30 cellular contexts compared by ENCODE assay signal in genomic region chr5:43357797-43358196, GRCh38. TPM values are rescaled to one million over a fixed set of nuclear protein-coding genes. Genes with fewer than 3 reads are reported as not detected.
"Had no signal": no experiment of that assay in that cellular context is flagged by ENCODE, and none has a peak within 500 bp of the region (broad histone marks: within the 10 kb centered on the region; RNA-seq: fewer than 3 reads in every experiment).

No MANE protein-coding gene starts in this region.

- H3K27ac ChIP-seq: body of pancreas, neutrophil, WERI-Rb-1 had no signal

- H3K4me3 ChIP-seq: adrenal gland, body of pancreas, smooth muscle cell, tibial nerve had no signal

- ATAC-seq: activated CD4-positive, CD25-positive, alpha-beta regulatory T cell treated with anti-CD3 and anti-CD28 coated beads, Interleukin-2, amount 50 U/mL, for 24 hours; body of pancreas; effector memory CD8-positive, alpha-beta T cell; natural killer cell treated with Interleukin-12 subunit alpha and Interleukin-12 subunit beta and Interleukin-15 and Interleukin-18, amount 100 ng/mL, for 72 hours; stimulated activated memory B cell treated with anti-CD40 and anti-IgM and Interleukin-4, amounts not matched to agents 10 μg/mL and 1 μg/mL and 100 μg/mL, for 72 hours had no signal

- H3K4me1 Mint-ChIP-seq: activated naive CD8-positive, alpha-beta T cell treated with anti-CD3 and anti-CD28 coated beads for 36 hours; memory B cell; stimulated activated memory B cell treated with anti-CD40 and anti-IgM and Interleukin-4, amounts not matched to agents 10 μg/mL and 1 μg/mL and 100 μg/mL, for 72 hours had no signal

- H3K27me3 Mint-ChIP-seq: activated naive CD8-positive, alpha-beta T cell treated with anti-CD3 and anti-CD28 coated beads for 36 hours; stimulated activated memory B cell treated with anti-CD40 and anti-IgM and Interleukin-4, amounts not matched to agents 10 μg/mL and 1 μg/mL and 100 μg/mL, for 72 hours had no signal

- H3K9me3 ChIP-seq: body of pancreas, neutrophil had no signal

- H3K27ac Mint-ChIP-seq: activated naive CD4-positive, alpha-beta T cell treated with anti-CD3 and anti-CD28 coated beads for 36 hours; activated naive CD8-positive, alpha-beta T cell treated with anti-CD3 and anti-CD28 coated beads for 36 hours; effector memory CD8-positive, alpha-beta T cell; memory B cell; natural killer cell treated with Interleukin-12 subunit alpha and Interleukin-12 subunit beta and Interleukin-15 and Interleukin-18, amount 100 ng/mL, for 72 hours; stimulated activated memory B cell treated with anti-CD40 and anti-IgM and Interleukin-4, amounts not matched to agents 10 μg/mL and 1 μg/mL and 100 μg/mL, for 72 hours; T-helper 1 cell treated with Interleukin-12 subunit alpha and Interleukin-12 subunit beta and Interleukin-4 antibody, amounts not matched to agents 30 μg/mL and 1 μg/mL, for 36 hours had no signal

- DNase-seq: activated CD4-positive, alpha-beta T cell treated with anti-CD3 and anti-CD28 coated beads for 48 hours; activated CD4-positive, alpha-beta T cell treated with anti-CD3 and anti-CD28 coated beads, Interleukin-2, amount 50 U/mL, for 48 hours; activated CD8-positive, alpha-beta memory T cell treated with anti-CD3 and anti-CD28 coated beads for 24 hours; activated effector memory CD4-positive, alpha-beta T cell treated with anti-CD3 and anti-CD28 coated beads, Interleukin-2, amount 50 U/mL, for 16 hours; activated naive CD4-positive, alpha-beta T cell treated with anti-CD3 and anti-CD28 coated beads for 36 hours; activated naive CD8-positive, alpha-beta T cell treated with anti-CD3 and anti-CD28 coated beads for 36 hours; adrenal gland; aorta; body of pancreas; caudate nucleus; cortex of kidney; effector memory CD8-positive, alpha-beta T cell; foreskin melanocyte; kidney glomerular epithelial cell; SK-N-SH; stimulated activated CD4-positive, alpha-beta T cell treated with anti-CD3 and anti-CD28 coated beads, Interleukin-1b, Interleukin-23, amount 100 ng/mL, for 48 hours; stimulated activated CD4-positive, alpha-beta T cell treated with anti-CD3 and anti-CD28 coated beads, Interleukin-4, amount 100 ng/mL, for 4 hours; stimulated activated CD8-positive, alpha-beta memory T cell treated with anti-CD3 and anti-CD28 coated beads, Interleukin-4, amount 100 ng/mL, for 48 hours; SW 1271; T-helper 9 cell; WERI-Rb-1 had no signal

- H3K27me3 ChIP-seq: adrenal gland, body of pancreas, neutrophil, tibial nerve had no signal

- H3K36me3 Mint-ChIP-seq: stimulated activated memory B cell treated with anti-CD40 and anti-IgM and Interleukin-4, amounts not matched to agents 10 μg/mL and 1 μg/mL and 100 μg/mL, for 72 hours had no signal

- H3K4me3 Mint-ChIP-seq: activated naive CD4-positive, alpha-beta T cell treated with anti-CD3 and anti-CD28 coated beads for 36 hours; activated naive CD8-positive, alpha-beta T cell treated with anti-CD3 and anti-CD28 coated beads for 36 hours; effector memory CD8-positive, alpha-beta T cell; memory B cell; natural killer cell treated with Interleukin-12 subunit alpha and Interleukin-12 subunit beta and Interleukin-15 and Interleukin-18, amount 100 ng/mL, for 72 hours; stimulated activated memory B cell treated with anti-CD40 and anti-IgM and Interleukin-4, amounts not matched to agents 10 μg/mL and 1 μg/mL and 100 μg/mL, for 72 hours; T-helper 1 cell treated with Interleukin-12 subunit alpha and Interleukin-12 subunit beta and Interleukin-4 antibody, amounts not matched to agents 30 μg/mL and 1 μg/mL, for 36 hours had no signal

- H3K4me1 ChIP-seq: adrenal gland, body of pancreas, tibial nerve had no signal

- H3K36me3 ChIP-seq: adrenal gland, neutrophil, tibial nerve, WERI-Rb-1 had no signal

RNA-seq across cellular contexts. Expression of gene CCL28, which starts 54.4 kb away (rescaled TPM):
- total RNA-seq: osteocyte had no signal
